In genomic region chr4:182925298-182925738, GRCh38 we compare ENCODE assay signal across 8 cellular contexts. TPM values are rescaled to one million over a fixed set of nuclear protein-coding genes. Genes with fewer than 3 reads are reported as not detected.
DNase-seq lines count a peak whose midpoint lies in the region; ATAC-seq lines count a peak whose summit lies in the region.

No MANE protein-coding gene starts in this region.

- no peak overlapping the region for H3K4me3 ChIP-seq in aorta (ENCODE audit: low read length in 2 of 2)

- no peak overlapping the region for H3K27ac ChIP-seq in aorta (ENCODE audit: low read depth in 1 of 2, low read length in 2 of 2)

- intact Hi-C loops in aorta (cut with DNase I) = no loop called here

- no peaks in the 10 kb centered on the region for H3K4me1 ChIP-seq in aorta (ENCODE audit: control insufficient read depth in 1 of 2, insufficient read depth in 2 of 2, low read length in 2 of 2)

- peak; percentile 99 for ATAC-seq in GM19395 (IDR thresholded peaks at IDR 0.05; ENCODE audit: unreplicated experiment)
- peak; percentile 98 for ATAC-seq in HG03378 (IDR thresholded peaks at IDR 0.05; ENCODE audit: unreplicated experiment)
- peak; percentile 96 for ATAC-seq in esophagus mucosa
- peak; percentile 64 for ATAC-seq in aorta (ENCODE audit: low FRiP score)

- H3K27me3 ChIP-seq in aorta (ENCODE audit: control insufficient read depth in 1 of 2, insufficient read depth in 2 of 2, low read length in 1 of 2) = no peaks in the 10 kb centered on the region

- no peaks in the 10 kb centered on the region for H3K9me3 ChIP-seq in aorta (ENCODE audit: control insufficient read depth, low read length)

- no peaks in the 10 kb centered on the region for H3K36me3 ChIP-seq in aorta (ENCODE audit: control insufficient read depth in 1 of 2, insufficient read depth in 2 of 2, low read length in 1 of 2)

- peak; percentile 71 for DNase-seq in COLO668 (lab: John Stamatoyannopoulos, UW; ENCODE audit: unreplicated experiment)
- peak; percentile 85 for DNase-seq in NCI-H82 (lab: John Stamatoyannopoulos, UW)
- peak; percentile 73 for DNase-seq in activated CD8-positive, alpha-beta memory T cell treated with anti-CD3 and anti-CD28 coated beads for 24 hours
- peak; percentile 40 for DNase-seq in non-pigmented ciliary epithelial cell (ENCODE audit: low read depth)
- DNase-seq in aorta = peak; percentile 63 to 77

- 75% methylated on average over 9 of the region's 9 CpGs for WGBS in aorta, 2 donors

RNA-seq across cellular contexts. Expression of gene DCTD, which starts 8.1 kb away (rescaled TPM):
- total RNA-seq in esophagus mucosa = 72.1 TPM
- total RNA-seq in aorta = 10 to 100 TPM; 73.6 to 78.4 TPM
- polyA plus RNA-seq in aorta = 10 to 100 TPM; 65.1 to 72.0 TPM
